ENCODE assay signal across 16 cellular contexts in genomic region chr3:16411450-16411849, GRCh38.
DNase-seq lines count a peak whose midpoint lies in the region; ATAC-seq and TF ChIP-seq lines count a peak whose summit lies in the region.
"Had no signal": no experiment of that assay in that cellular context is flagged by ENCODE, and none has a peak within 500 bp of the region (broad histone marks: within the 10 kb centered on the region; RNA-seq: fewer than 3 reads in every experiment).

No MANE protein-coding gene starts in this region.

- H3K27me3 ChIP-seq in OCI-LY1 (ENCODE audit: insufficient read depth, low read length), result no peaks in the 10 kb centered on the region
- no peaks in the 10 kb centered on the region for H3K27me3 ChIP-seq in GM23248 (replicated peaks; ENCODE audit: insufficient read depth)

- TF ChIP-seq CTCF in OCI-LY1 (IDR thresholded peaks at IDR 0.05; ENCODE audit: low read length), result no peak

- WGBS in GM23248 (ENCODE audit: low coverage in 1 of 2, low lambda C conversion rate in 2 of 2, missing lambda C conversion rate in 2 of 2), 2 experiments, result 99 to 100% methylated on average over 2 of the region's 2 CpGs

- in situ Hi-C loops in GM23248 (cut with MboI), result no loop called here

- H3K9me3 Mint-ChIP-seq in activated T-cell treated with anti-CD3 and anti-CD28 coated beads, Interleukin-2, amount 50 U/mL, for 24 hours, result no peaks in the 10 kb centered on the region
- no peaks in the 10 kb centered on the region for H3K9me3 Mint-ChIP-seq in effector memory CD8-positive, alpha-beta T cell

- peak overlapping the region; percentile 13 for H3K27ac Mint-ChIP-seq in activated T-cell treated with anti-CD3 and anti-CD28 coated beads, Interleukin-2, amount 50 U/mL, for 24 hours
- peak overlapping the region; percentile 6 to 61 for H3K27ac Mint-ChIP-seq in effector memory CD8-positive, alpha-beta T cell

- peaks cover 83% of the 10 kb centered on the region for H3K36me3 ChIP-seq in OCI-LY1 (ENCODE audit: insufficient read depth, low read length)
- 0 out of 2 replicates have a peak, but pooled peaks cover 9% of the 10 kb centered on the region for H3K36me3 ChIP-seq in GM23248 (ENCODE audit: low read depth)

- no peak for ATAC-seq in effector memory CD8-positive, alpha-beta T cell (replicated peaks)
- ATAC-seq in GM18517 (IDR thresholded peaks at IDR 0.05; ENCODE audit: unreplicated experiment) (no peak), HG03378 (IDR thresholded peaks at IDR 0.05; ENCODE audit: unreplicated experiment) (no peak)
- ATAC-seq: Right ventricle myocardium inferior, SK-N-SH treated with all-trans-retinoic acid at 6 μM for 48 hours had no signal

- no peaks in the 10 kb centered on the region for H3K27me3 Mint-ChIP-seq in activated T-cell treated with anti-CD3 and anti-CD28 coated beads, Interleukin-2, amount 50 U/mL, for 24 hours
- H3K27me3 Mint-ChIP-seq in effector memory CD8-positive, alpha-beta T cell, result no peaks in the 10 kb centered on the region

- no peaks in the 10 kb centered on the region for H3K9me2 ChIP-seq in OCI-LY1 (ENCODE audit: low read depth, low read length)
- no peaks in the 10 kb centered on the region for H3K9me2 ChIP-seq in GM23248 (ENCODE audit: insufficient read depth)

- H2AFZ ChIP-seq in OCI-LY1 (ENCODE audit: low read length) (no peak overlapping the region), GM23248 (no peak overlapping the region)

- H3K4me1 Mint-ChIP-seq in activated T-cell treated with anti-CD3 and anti-CD28 coated beads, Interleukin-2, amount 50 U/mL, for 24 hours (ENCODE audit: low read depth), result peaks cover 58% of the 10 kb centered on the region
- H3K4me1 Mint-ChIP-seq in effector memory CD8-positive, alpha-beta T cell (ENCODE audit: low read depth in 2 of 2), result peaks cover 29 to 55% of the 10 kb centered on the region in 2 donors

- H3K4me3 ChIP-seq in OCI-LY1 (ENCODE audit: low read depth, low read length, poor library complexity, severe bottlenecking), result no peak overlapping the region
- no peak overlapping the region for H3K4me3 ChIP-seq in GM23248

- H4K20me1 ChIP-seq in OCI-LY1 (ENCODE audit: insufficient read depth, low read length) (no peaks in the 10 kb centered on the region), GM23248 (ENCODE audit: insufficient read depth) (no peaks in the 10 kb centered on the region)

- H3K79me2 ChIP-seq in OCI-LY1 (ENCODE audit: insufficient read depth, low read length) (peaks cover 63% of the 10 kb centered on the region), GM23248 (ENCODE audit: insufficient read depth) (peaks cover 55% of the 10 kb centered on the region)

- H3K4me1 ChIP-seq in OCI-LY1 (ENCODE audit: insufficient read depth, low read length, severe bottlenecking), result peaks cover 74% of the 10 kb centered on the region
- H3K4me1 ChIP-seq in GM23248 (ENCODE audit: insufficient read depth), result peaks cover 10% of the 10 kb centered on the region; the same call in 1 of the 2 replicates
- H3K4me1 ChIP-seq: Caco-2 had no signal

- no peak overlapping the region for H3K4me3 Mint-ChIP-seq in activated T-cell treated with anti-CD3 and anti-CD28 coated beads, Interleukin-2, amount 50 U/mL, for 24 hours
- H3K4me3 Mint-ChIP-seq in effector memory CD8-positive, alpha-beta T cell, result no peak overlapping the region

- H3K9ac ChIP-seq in OCI-LY1 (ENCODE audit: low read length) (peak overlapping the region; percentile 12; the same call in 1 of the 2 replicates), GM23248 (no peak overlapping the region)

- DNase-seq in activated T-cell treated with anti-CD3 and anti-CD28 coated beads, Interleukin-2, amount 50 U/mL, for 24 hours, result no peak
- DNase-seq in activated T-cell treated with anti-CD3 and anti-CD28 coated beads, Interleukin-2, amount 50 U/mL, for 1 hour, result no peak
- DNase-seq in effector memory CD8-positive, alpha-beta T cell, result no peak
- DNase-seq in GM23248 (no peak), NCI-H524 treated with DMSO at 0.1 percent for 48 hours (lab: John Stamatoyannopoulos, UW) (no peak)
- DNase-seq: Caco-2, DMS53, IMR-90, NCI-H2107, NCI-H226, NCI-H69 had no signal

- H3K36me3 Mint-ChIP-seq in activated T-cell treated with anti-CD3 and anti-CD28 coated beads, Interleukin-2, amount 50 U/mL, for 24 hours (ENCODE audit: low read depth), result peaks cover 58% of the 10 kb centered on the region
- peaks cover 6% of the 10 kb centered on the region for H3K36me3 Mint-ChIP-seq in effector memory CD8-positive, alpha-beta T cell (ENCODE audit: insufficient read depth)

- no peaks in the 10 kb centered on the region for H3F3A ChIP-seq in OCI-LY1 (ENCODE audit: insufficient read depth, low read length)
- H3F3A ChIP-seq in GM23248 (ENCODE audit: insufficient read depth), result no peaks in the 10 kb centered on the region

- no peaks in the 10 kb centered on the region for H3K9me3 ChIP-seq in OCI-LY1 (ENCODE audit: low read length)
- H3K9me3 ChIP-seq in GM23248 (ENCODE audit: low read depth), result no peaks in the 10 kb centered on the region
- H3K9me3 ChIP-seq: Caco-2 had no signal

- H3K4me2 ChIP-seq in OCI-LY1 (ENCODE audit: low read length), result peak overlapping the region; percentile 13; the same call in 1 of the 2 replicates
- H3K4me2 ChIP-seq in GM23248 (ENCODE audit: unreplicated experiment), result no peak overlapping the region

- H3K27ac ChIP-seq in OCI-LY1 (ENCODE audit: low read depth, low read length, poor library complexity, severe bottlenecking) (peak overlapping the region; percentile 72), GM23248 (no peak overlapping the region)
